In the genomic region with DNA sequence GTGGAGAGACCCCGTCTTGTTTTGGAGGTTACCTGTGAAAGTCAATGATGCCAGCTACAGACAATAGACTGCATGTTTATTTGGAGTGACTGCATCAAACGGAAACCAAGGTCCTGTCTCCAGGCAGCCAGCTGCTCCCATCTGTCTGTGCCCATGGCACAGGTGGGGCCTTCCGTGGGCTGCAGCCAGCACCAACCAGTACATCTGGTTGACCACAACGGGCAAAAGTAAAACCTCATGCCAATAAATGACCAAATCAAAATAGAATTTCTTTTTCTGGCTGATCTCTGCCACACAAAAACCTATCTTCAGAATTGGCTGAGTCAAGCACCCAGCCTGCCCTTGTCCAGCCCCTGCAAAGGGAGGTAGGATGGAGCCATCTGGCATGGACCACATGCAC, we compare ENCODE assay signal across 18 cellular contexts. TPM values are rescaled to one million over a fixed set of nuclear protein-coding genes. Genes with fewer than 3 reads are reported as not detected.
DNase-seq lines count a peak whose midpoint lies in the region; TF ChIP-seq lines count a peak whose summit lies in the region.
"Had no signal": no experiment of that assay in that cellular context is flagged by ENCODE, and none has a peak within 500 bp of the region (broad histone marks: within the 10 kb centered on the region; RNA-seq: fewer than 3 reads in every experiment).

No MANE protein-coding gene starts in this region.

- H3K4me3 ChIP-seq in mammary epithelial cell (replicated peaks in 1 of 3; ENCODE audit: insufficient read depth in 1 of 3, low read depth in 2 of 3, low read length in 3 of 3) = no peak overlapping the region
- no peak overlapping the region for H3K4me3 ChIP-seq in MG63
- no peak overlapping the region for H3K4me3 ChIP-seq in colonic mucosa
- no peak overlapping the region for H3K4me3 ChIP-seq in vagina
- H3K4me3 ChIP-seq: GM12878, Peyer's patch had no signal

- no peaks in the 10 kb centered on the region for H3K9me3 Mint-ChIP-seq in MCF 10A (ENCODE audit: unreplicated experiment)

- H3K4me1 ChIP-seq in mammary epithelial cell (ENCODE audit: insufficient read depth, low read length) (no peaks in the 10 kb centered on the region), colonic mucosa (no peaks in the 10 kb centered on the region), vagina (peaks cover under 1% of the 10 kb centered on the region)
- H3K4me1 ChIP-seq: Peyer's patch had no signal

- CTCF ChIA-PET in mammary epithelial cell (lab: Charles Lee; ENCODE audit: low non-redundant PET) (no interaction called here), MCF 10A (lab: Yijun Ruan, JAX) (interaction anchor here (0.6 to 1.1 kb wide), 2 partner anchors 306 to 380 kb away, joined by 3 read pairs; no protein-coding TSS in a partner anchor)

- no peaks in the 10 kb centered on the region for H3K79me2 ChIP-seq in mammary epithelial cell (ENCODE audit: insufficient read depth, low read length)

- H3K27me3 Mint-ChIP-seq in MCF 10A (ENCODE audit: insufficient read depth, unreplicated experiment) = no peaks in the 10 kb centered on the region

- H3K27me3 ChIP-seq in mammary epithelial cell (ENCODE audit: insufficient read depth, low read length) = no peaks in the 10 kb centered on the region
- no peaks in the 10 kb centered on the region for H3K27me3 ChIP-seq in MG63
- H3K27me3 ChIP-seq in colonic mucosa = no peaks in the 10 kb centered on the region
- H3K27me3 ChIP-seq in vagina = no peaks in the 10 kb centered on the region
- H3K27me3 ChIP-seq: Peyer's patch had no signal

- H3K9me3 ChIP-seq in mammary epithelial cell (replicated peaks; ENCODE audit: insufficient read depth, low read length) (no peaks in the 10 kb centered on the region), MG63 (no peaks in the 10 kb centered on the region), colonic mucosa (no peaks in the 10 kb centered on the region), vagina (no peaks in the 10 kb centered on the region)
- H3K9me3 ChIP-seq: Peyer's patch, SK-N-SH had no signal

- no peaks in the 10 kb centered on the region for H3K4me1 Mint-ChIP-seq in MCF 10A (ENCODE audit: insufficient read depth, unreplicated experiment)

- no peak overlapping the region for H3K27ac Mint-ChIP-seq in MCF 10A (ENCODE audit: low read depth, unreplicated experiment)

- in situ Hi-C loops in mammary epithelial cell (cut with MboI; ENCODE audit: low sequenced_read_pairs in 2 of 2) = no loop called here

- TF ChIP-seq POLR2A in vagina (IDR thresholded peaks at IDR 0.05) = no peak

- peak; percentile 12 for DNase-seq in mammary epithelial cell
- no peak for DNase-seq in MCF 10A (ENCODE audit: unreplicated experiment)
- peak; percentile 35 for DNase-seq in MG63
- DNase-seq in colonic mucosa = no peak
- DNase-seq in vagina (ENCODE audit: extremely low spot score in 2 of 2) = no peak
- DNase-seq in NCI-H2227 (lab: John Stamatoyannopoulos, UW; ENCODE audit: unreplicated experiment) = no peak
- DNase-seq in GM19240 (ENCODE audit: insufficient read length, low spot score) = no peak
- DNase-seq: NCI-H1105 treated with DMSO at 0.1 percent for 48 hours; NCI-H187; NCI-H2107; NCI-H345; NCI-H526; NK-92 treated with Interleukin-12 subunit alpha and Interleukin-12 subunit beta, amount 100 ng/mL, for 24 hours; Peyer's patch; SHP77; SK-N-SH had no signal

- no peak overlapping the region for H3K4me2 ChIP-seq in mammary epithelial cell (ENCODE audit: insufficient read depth, low read depth, low read length)
- H3K4me2 ChIP-seq: SK-N-SH had no signal

- H3K27ac ChIP-seq in mammary epithelial cell (ENCODE audit: insufficient read depth, low read depth, low read length) (no peak overlapping the region), colonic mucosa (peak overlapping the region; percentile 17), vagina (peak overlapping the region; percentile 37)
- H3K27ac ChIP-seq: C4-2B, Peyer's patch had no signal

- POLR2A ChIA-PET in MCF 10A (lab: Yijun Ruan, JAX) = no interaction called here

- no peak overlapping the region for H3K9ac ChIP-seq in mammary epithelial cell (ENCODE audit: insufficient read depth, low read length)
- no peak overlapping the region for H3K9ac ChIP-seq in colonic mucosa (ENCODE audit: low read depth in 2 of 2, low read length in 2 of 2)
- H3K9ac ChIP-seq: SK-N-SH had no signal

- TF ChIP-seq CTCF in mammary epithelial cell (conservative IDR thresholded peaks at IDR 0.05 in 1 of 2, IDR thresholded peaks at IDR 0.05 in 1 of 2; ENCODE audit: extremely low read depth in 1 of 2, insufficient read depth in 1 of 2, low read depth in 1 of 2, low read length in 2 of 2) (no peak), MCF 10A (IDR thresholded peaks at IDR 0.05; ENCODE audit: unreplicated experiment) (no peak), colonic mucosa (IDR thresholded peaks at IDR 0.05) (no peak), vagina (IDR thresholded peaks at IDR 0.05) (no peak)

- no peaks in the 10 kb centered on the region for H4K20me1 ChIP-seq in mammary epithelial cell (ENCODE audit: insufficient read depth, low read length)

- 48% methylated on average over 4 of the region's 4 CpGs for WGBS in mammary epithelial cell (ENCODE audit: low coverage, missing lambda C conversion rate)

- no peak overlapping the region for H3K4me3 Mint-ChIP-seq in MCF 10A (ENCODE audit: unreplicated experiment)

- intact Hi-C loops in mammary epithelial cell (cut with micrococcal nuclease) = no loop called here
- intact Hi-C loops in MCF 10A (cut with micrococcal nuclease) = no loop called here
- intact Hi-C loops in colonic mucosa (cut with DNase I) = no loop called here
- intact Hi-C loops in vagina (cut with DNase I) = no loop called here

- dilution Hi-C loops in mammary epithelial cell (cut with HindIII; ENCODE audit: low sequenced_read_pairs) = no loop called here

- no peak overlapping the region for H2AFZ ChIP-seq in mammary epithelial cell (ENCODE audit: low read depth, low read length)

- H3K36me3 Mint-ChIP-seq in MCF 10A (ENCODE audit: insufficient read depth, unreplicated experiment) = no peaks in the 10 kb centered on the region

- BruUV-seq in mammary epithelial cell (replicated peaks; lab: Mats Ljungman, UMichigan) (no TSS peak), MCF 10A (replicated peaks; lab: Mats Ljungman, UMichigan) (no TSS peak)

- H3K36me3 ChIP-seq in mammary epithelial cell (ENCODE audit: insufficient read depth, low read length) (no peaks in the 10 kb centered on the region), MG63 (no peaks in the 10 kb centered on the region), colonic mucosa (no peaks in the 10 kb centered on the region), vagina (no peaks in the 10 kb centered on the region)
- H3K36me3 ChIP-seq: Peyer's patch had no signal

RNA-seq across cellular contexts. Expression of a gene that starts 33.5 kb away (rescaled TPM):
- total RNA-seq in mammary epithelial cell (10 to 100 TPM; 27.5 to 45.8 TPM), MCF 10A (2022) (0.96 and 1.4 TPM in 2 replicates), colonic mucosa (10 to 100 TPM; 16.1 to 26.8 TPM), vagina (43.5 TPM)
- 10.9 TPM for polyA plus RNA-seq in mammary epithelial cell
- polyA minus RNA-seq in mammary epithelial cell = 8.7 TPM
- total RNA-seq in MG63 (2014; rRNA removed; shearing (Covaris generic); ENCODE audit: low replicate concordance) = 0.10 and 2.7 TPM in 2 replicates

RNA-seq across cellular contexts. Expression of a gene that starts 49.2 kb away (rescaled TPM):
- total RNA-seq in mammary epithelial cell (10 to 100 TPM; 27.3 to 29.7 TPM), MCF 10A (2022) (23.4 and 29.3 TPM in 2 replicates), colonic mucosa (10 to 100 TPM; 25.1 to 28.5 TPM), vagina (34.6 TPM)
- polyA plus RNA-seq in mammary epithelial cell = 11.3 TPM
- 45.2 TPM for polyA minus RNA-seq in mammary epithelial cell
- 11.5 and 14.3 TPM in 2 replicates for total RNA-seq in MG63 (2014; rRNA removed; shearing (Covaris generic); ENCODE audit: low replicate concordance)

Comparison
In these comparisons a context has a peak if more than half of its experiments do, and no peak if none do; other contexts are left out.
1. DNase-seq: peak in mammary epithelial cell (single experiment) and MG63 (single experiment); none in MCF 10A (single experiment), colonic mucosa (single experiment), vagina (0 of 2), NCI-H2227 (single experiment) and GM19240 (single experiment).